2 cellular contexts compared by ENCODE assay signal in genomic region chr6:45589367-45589766, GRCh38.
TF ChIP-seq lines count a peak whose summit lies in the region.

No MANE protein-coding gene starts in this region.

TF ChIP-seq in SK-N-SH, 30 proteins besides CTCF, POLR2A, EP300 and RAD21:
- no peak for TF ChIP-seq GATA2 (CRISPR knock-in tag; IDR thresholded peaks at IDR 0.05)
- TF ChIP-seq CHD2 (IDR thresholded peaks at IDR 0.05; ENCODE audit: low read length, partially characterized antibody), result no peak

TF ChIP-seq in SK-N-SH treated with all-trans-retinoic acid at 6 μM for 48 hours, 23 proteins besides CTCF, POLR2A, EP300 and RAD21:
- TF ChIP-seq BACH2 (CRISPR knock-in tag; IDR thresholded peaks at IDR 0.05; ENCODE audit: borderline replicate concordance) (no peak), ZNF70 (CRISPR knock-in tag; IDR thresholded peaks at IDR 0.05) (no peak), CREB5 (CRISPR knock-in tag; IDR thresholded peaks at IDR 0.05; ENCODE audit: low read depth) (no peak), ZNF8 (CRISPR knock-in tag; IDR thresholded peaks at IDR 0.05) (no peak), CSRNP3 (CRISPR knock-in tag; IDR thresholded peaks at IDR 0.05) (no peak), TCF4 (CRISPR knock-in tag; IDR thresholded peaks at IDR 0.05; ENCODE audit: borderline replicate concordance) (no peak), PATZ1 (CRISPR knock-in tag; IDR thresholded peaks at IDR 0.05; ENCODE audit: borderline replicate concordance) (no peak), ISL1 (CRISPR knock-in tag; IDR thresholded peaks at IDR 0.05) (no peak), GLIS3 (CRISPR knock-in tag; IDR thresholded peaks at IDR 0.05) (no peak), CSDC2 (CRISPR knock-in tag; IDR thresholded peaks at IDR 0.05) (no peak)
